In genomic region chr13:66520511-66521390, GRCh38 we compare ENCODE assay signal across 23 cellular contexts.
"Had no signal": no experiment of that assay in that cellular context is flagged by ENCODE, and none has a peak within 500 bp of the region (broad histone marks: within the 10 kb centered on the region; RNA-seq: fewer than 3 reads in every experiment).

No MANE protein-coding gene starts in this region.

- H3K4me1 ChIP-seq: pancreas, psoas muscle, right atrium auricular region, spleen, upper lobe of left lung had no signal

- H3K4me3 ChIP-seq: esophagus muscularis mucosa, gastroesophageal sphincter, pancreas, psoas muscle, right atrium auricular region, spleen, upper lobe of left lung had no signal

- DNase-seq: activated CD4-positive, alpha-beta T cell treated with anti-CD3 and anti-CD28 coated beads, Interleukin-2, amount 10 ng/mL, durations not matched to agents 7 days and 5 days; activated CD4-positive, CD25-positive, alpha-beta regulatory T cell treated with anti-CD3 and anti-CD28 coated beads, Interleukin-2, amount 50 U/mL, for 72 hours; activated CD8-positive, alpha-beta memory T cell treated with anti-CD3 and anti-CD28 coated beads, Interleukin-2, amount 10 ng/mL, durations not matched to agents 7 days and 5 days; activated CD8-positive, alpha-beta T cell treated with anti-CD3 and anti-CD28 coated beads for 36 hours; activated gamma-delta T cell; activated naive CD4-positive, alpha-beta T cell treated with anti-CD3 and anti-CD28 coated beads, Interleukin-2, amount 50 U/mL, for 16 hours; activated naive CD8-positive, alpha-beta T cell treated with anti-CD3 and anti-CD28 coated beads, Interleukin-2, amount 50 U/mL, for 24 hours; anterior cingulate cortex; effector CD4-positive, alpha-beta T cell; head of caudate nucleus; hypothalamus; left ventricle myocardium superior; mammary epithelial cell; pancreas; psoas muscle; spleen; stimulated activated CD4-positive, alpha-beta T cell treated with anti-CD3 and anti-CD28 coated beads, Interleukin-4, amount 100 ng/mL, for 1 hour; stimulated activated naive CD8-positive, alpha-beta T cell treated with anti-CD3 and anti-CD28 coated beads, Interleukin-15, Interleukin-2, amounts not matched to agents 100 U/mL and 50 U/mL, for 24 hours; upper lobe of left lung; WERI-Rb-1 had no signal

- H3K36me3 ChIP-seq: esophagus muscularis mucosa, gastroesophageal sphincter, pancreas, right atrium auricular region, spleen, upper lobe of left lung, WERI-Rb-1 had no signal

- H3K27ac ChIP-seq: esophagus muscularis mucosa, gastroesophageal sphincter, pancreas, psoas muscle, right atrium auricular region, spleen, upper lobe of left lung, WERI-Rb-1 had no signal

- H3K9me3 ChIP-seq: esophagus muscularis mucosa, gastroesophageal sphincter, pancreas, psoas muscle, right atrium auricular region, spleen, upper lobe of left lung had no signal

- H3K27me3 ChIP-seq: esophagus muscularis mucosa, gastroesophageal sphincter, pancreas, right atrium auricular region, spleen, upper lobe of left lung had no signal

- ATAC-seq: activated CD8-positive, alpha-beta memory T cell treated with anti-CD3 and anti-CD28 coated beads, Interleukin-2, amount 10 ng/mL, durations not matched to agents 7 days and 5 days; activated CD8-positive, alpha-beta T cell treated with anti-CD3 and anti-CD28 coated beads for 36 hours; activated naive CD8-positive, alpha-beta T cell treated with anti-CD3 and anti-CD28 coated beads, Interleukin-2, amount 50 U/mL, for 24 hours; gastroesophageal sphincter; left ventricle myocardium superior; pancreas; psoas muscle; stimulated activated naive CD8-positive, alpha-beta T cell treated with anti-CD3 and anti-CD28 coated beads, Interleukin-15, Interleukin-2, amounts not matched to agents 100 U/mL and 50 U/mL, for 24 hours had no signal
